ENCODE assay signal across 32 cellular contexts in genomic region chr12:52338241-52338960, GRCh38. TPM values are rescaled to one million over a fixed set of nuclear protein-coding genes. Genes with fewer than 3 reads are reported as not detected.
DNase-seq lines count a peak whose midpoint lies in the region; ATAC-seq, FAIRE-seq and TF ChIP-seq lines count a peak whose summit lies in the region.
"Had no signal": no experiment of that assay in that cellular context is flagged by ENCODE, and none has a peak within 500 bp of the region (broad histone marks: within the 10 kb centered on the region; RNA-seq: fewer than 3 reads in every experiment).

No MANE protein-coding gene starts in this region.

- H3K27me3 ChIP-seq in RWPE2 (ENCODE audit: insufficient read depth, poor library complexity, severe bottlenecking) (no peaks in the 10 kb centered on the region), foreskin keratinocyte (no peaks in the 10 kb centered on the region)
- H3K27me3 ChIP-seq: BLaER1 treated with 17β-estradiol and CSF1 and Interleukin-3, amounts not matched to agents 10 nM and 100 nM; right atrium auricular region had no signal

- H3K9me3 ChIP-seq in HEK293 (ENCODE audit: control insufficient read depth, insufficient read depth, low read depth, low read length) (no peaks in the 10 kb centered on the region), RWPE2 (ENCODE audit: severe bottlenecking) (peaks cover 3% of the 10 kb centered on the region)

- no peak overlapping the region for H3K4me3 ChIP-seq in HEK293 (ENCODE audit: low read depth, low read length)
- H3K4me3 ChIP-seq in RWPE2 (ENCODE audit: severe bottlenecking) = no peak overlapping the region
- H3K4me3 ChIP-seq: BLaER1 treated with 17β-estradiol and CSF1 and Interleukin-3, amounts not matched to agents 10 nM and 100 nM; K562; right atrium auricular region had no signal

- H3K4me1 ChIP-seq in HEK293 (ENCODE audit: control insufficient read depth, insufficient read depth, low read length) (0 out of 2 replicates have a peak, but pooled peaks cover 2% of the 10 kb centered on the region), RWPE2 (ENCODE audit: insufficient read depth, poor library complexity, severe bottlenecking) (peaks cover 7% of the 10 kb centered on the region), foreskin keratinocyte (peaks cover 10% of the 10 kb centered on the region)
- H3K4me1 ChIP-seq: BLaER1 treated with 17β-estradiol and CSF1 and Interleukin-3, amounts not matched to agents 10 nM and 100 nM; right atrium auricular region had no signal

- intact Hi-C loops in sciatic nerve (cut with DNase I) = no loop called here

- H3K27ac ChIP-seq in HEK293 (ENCODE audit: extremely low read depth, low read depth, low read length) = no peak overlapping the region
- H3K27ac ChIP-seq in RWPE2 (ENCODE audit: poor library complexity, severe bottlenecking) = no peak overlapping the region
- peak overlapping the region; percentile 50 for H3K27ac ChIP-seq in foreskin keratinocyte
- H3K27ac ChIP-seq: 22Rv1; BLaER1 treated with 17β-estradiol and CSF1 and Interleukin-3, amounts not matched to agents 10 nM and 100 nM; right atrium auricular region had no signal

- POLR2A ChIA-PET in HEK293 (lab: Yijun Ruan, JAX) (no interaction called here), HEK293T (lab: Yijun Ruan, JAX) (interaction anchor here (1.3 kb wide), 1 partner anchor 9 kb away, joined by 3 read pairs; no protein-coding TSS in a partner anchor)

- DNase-seq in NCI-H1105 treated with DMSO at 0.1 percent for 48 hours (lab: John Stamatoyannopoulos, UW) (peak; percentile 59), NCI-H1105 (lab: John Stamatoyannopoulos, UW) (no peak), RWPE2 (ENCODE audit: low spot score) (no peak), foreskin keratinocyte (peak; percentile 51 to 68), sciatic nerve (ENCODE audit: low spot score) (no peak), H54 (ENCODE audit: insufficient read length, low spot score) (no peak), HEK293T (ENCODE audit: extremely low spot score) (no peak)
- DNase-seq: activated CD4-positive, alpha-beta memory T cell treated with anti-CD3 and anti-CD28 coated beads for 36 hours; activated naive CD4-positive, alpha-beta T cell treated with anti-CD3 and anti-CD28 coated beads for 36 hours; activated T-cell treated with anti-CD3 and anti-CD28 coated beads, Interleukin-2, amount 50 U/mL, for 72 hours; amygdala; HFFc6; mesenchymal stem cell; NCI-H1417 treated with DMSO at 0.1 percent for 48 hours; NCI-H2107; NCI-H510A treated with DMSO at 0.1 percent for 48 hours; posterior cingulate gyrus; SK-N-SH; stimulated activated CD4-positive, alpha-beta T cell treated with anti-CD3 and anti-CD28 coated beads, Interleukin-1b, Interleukin-23, amount 100 ng/mL, for 48 hours; stimulated activated naive CD8-positive, alpha-beta T cell treated with anti-CD3 and anti-CD28 coated beads, Interleukin-15, Interleukin-2, amounts not matched to agents 100 U/mL and 50 U/mL, for 24 hours had no signal

- no peak for TF ChIP-seq POLR2A in H54 (IDR thresholded peaks at IDR 0.05; ENCODE audit: low read depth, low read length)

- H3K36me3 ChIP-seq in HEK293 (ENCODE audit: control insufficient read depth in 2 of 2, insufficient read depth in 1 of 2, low read length in 2 of 2) = no peaks in the 10 kb centered on the region
- H3K36me3 ChIP-seq in RWPE2 (ENCODE audit: low read depth) = no peaks in the 10 kb centered on the region
- H3K36me3 ChIP-seq: BLaER1 treated with 17β-estradiol and CSF1 and Interleukin-3, amounts not matched to agents 10 nM and 100 nM; right atrium auricular region had no signal

- FAIRE-seq in H54 (lab: Jason Lieb, UNC) = no peak
- FAIRE-seq: K562, TTC549 had no signal

- CTCF ChIA-PET in HEK293 (lab: Yijun Ruan, JAX) = interaction anchor here (0.7 to 5.4 kb wide), 7 partner anchors 11 to 541 kb away, joined by 3 to 49 read pairs (median 3); no protein-coding TSS in a partner anchor
- CTCF ChIA-PET in HEK293T (lab: Yijun Ruan, JAX) = interaction anchor here (0.6 to 1.3 kb wide), 2 partner anchors 57 to 117 kb away, joined by 3 read pairs; no protein-coding TSS in a partner anchor

- ATAC-seq in RWPE2 (ENCODE audit: low read depth) (peak; percentile 82), foreskin keratinocyte (peak; percentile 69), sciatic nerve (no peak)
- ATAC-seq: activated T-cell treated with anti-CD3 and anti-CD28 coated beads, Interleukin-2, amount 50 U/mL, for 72 hours; K562; Right ventricle myocardium inferior; stimulated activated naive CD8-positive, alpha-beta T cell treated with anti-CD3 and anti-CD28 coated beads, Interleukin-15, Interleukin-2, amounts not matched to agents 100 U/mL and 50 U/mL, for 24 hours had no signal

- TF ChIP-seq CTCF in HEK293 (tag by site-specific recombination; IDR thresholded peaks at IDR 0.05) (no peak), RWPE2 (IDR thresholded peaks at IDR 0.05; ENCODE audit: poor library complexity, severe bottlenecking) (no peak), foreskin keratinocyte (conservative IDR thresholded peaks at IDR 0.05) (peak; percentile 16)

TF ChIP-seq in HEK293, 187 proteins besides CTCF, POLR2A, EP300 and RAD21:
- no peak for TF ChIP-seq ELK4 (IDR thresholded peaks at IDR 0.05; ENCODE audit: borderline replicate concordance, low read depth, low read length)
- no peak for TF ChIP-seq MZF1 (tag by site-specific recombination; IDR thresholded peaks at IDR 0.05; ENCODE audit: borderline replicate concordance)
- TF ChIP-seq ZNF521 (tag by site-specific recombination; IDR thresholded peaks at IDR 0.05) = no peak
- TF ChIP-seq ZNF580 (tag by site-specific recombination; IDR thresholded peaks at IDR 0.05) = no peak
- 0 out of 2 replicates have a peak, but pooled peaks have one; percentile 42 for TF ChIP-seq MEIS1 (CRISPR knock-in tag; IDR thresholded peaks at IDR 0.05; ENCODE audit: borderline replicate concordance)
- TF ChIP-seq ZNF791 (tag by site-specific recombination; IDR thresholded peaks at IDR 0.05) = no peak
- TF ChIP-seq ZNF16 (tag by site-specific recombination; IDR thresholded peaks at IDR 0.05; ENCODE audit: low read depth) = no peak
- no peak for TF ChIP-seq ZNF660 (tag by site-specific recombination; IDR thresholded peaks at IDR 0.05)
- no peak for TF ChIP-seq ZNF76 (tag by site-specific recombination; IDR thresholded peaks at IDR 0.05; ENCODE audit: borderline replicate concordance, low read depth)

TF ChIP-seq in HEK293T, 16 proteins besides CTCF, POLR2A, EP300 and RAD21:
- no peak for TF ChIP-seq NFRKB (IDR thresholded peaks at IDR 0.05)

RNA-seq across cellular contexts. Expression of gene KRT83, which starts 17.2 kb away (rescaled TPM):
- total RNA-seq in foreskin keratinocyte (not detected in 2 replicates), sciatic nerve (not detected)
- not detected in 2 replicates for polyA plus RNA-seq in foreskin keratinocyte
- total RNA-seq: activated CD4-positive, alpha-beta memory T cell treated with anti-CD3 and anti-CD28 coated beads for 36 hours; activated naive CD4-positive, alpha-beta T cell treated with anti-CD3 and anti-CD28 coated beads for 36 hours; activated T-cell treated with anti-CD3 and anti-CD28 coated beads, Interleukin-2, amount 50 U/mL, for 72 hours; glomerular endothelial cell; HFFc6; K562; right atrium auricular region; Right ventricle myocardium inferior; temporal lobe; urinary bladder had no signal
- polyA plus RNA-seq: K562, urinary bladder had no signal

RNA-seq across cellular contexts. Expression of gene KRT85, which starts 28.9 kb away (rescaled TPM):
- total RNA-seq in foreskin keratinocyte (not detected in 2 replicates), sciatic nerve (not detected)
- not detected in 2 replicates for polyA plus RNA-seq in foreskin keratinocyte
- total RNA-seq: activated CD4-positive, alpha-beta memory T cell treated with anti-CD3 and anti-CD28 coated beads for 36 hours; activated naive CD4-positive, alpha-beta T cell treated with anti-CD3 and anti-CD28 coated beads for 36 hours; activated T-cell treated with anti-CD3 and anti-CD28 coated beads, Interleukin-2, amount 50 U/mL, for 72 hours; G401; glomerular endothelial cell; HFFc6; K562; M059J; right atrium auricular region; Right ventricle myocardium inferior; temporal lobe; urinary bladder had no signal
- polyA plus RNA-seq: K562, SK-N-SH, urinary bladder had no signal

RNA-seq across cellular contexts. Expression of gene KRT84, which starts 47.1 kb away (rescaled TPM):
- total RNA-seq in foreskin keratinocyte (not detected in 2 replicates), sciatic nerve (not detected)
- polyA plus RNA-seq in foreskin keratinocyte = 0.04 TPM in 1 of 2 replicates, not detected in the other
- total RNA-seq: activated CD4-positive, alpha-beta memory T cell treated with anti-CD3 and anti-CD28 coated beads for 36 hours; activated naive CD4-positive, alpha-beta T cell treated with anti-CD3 and anti-CD28 coated beads for 36 hours; activated T-cell treated with anti-CD3 and anti-CD28 coated beads, Interleukin-2, amount 50 U/mL, for 72 hours; G401; glomerular endothelial cell; HFFc6; K562; M059J; Right ventricle myocardium inferior; temporal lobe; urinary bladder had no signal
- polyA plus RNA-seq: K562, SK-N-SH, urinary bladder had no signal

RNA-seq across cellular contexts. Expression of gene KRT81, which starts 47.1 kb away (rescaled TPM):
- not detected in 2 replicates for total RNA-seq in foreskin keratinocyte
- polyA plus RNA-seq in foreskin keratinocyte = 0.10 and 0.14 TPM in 2 replicates
- total RNA-seq in sciatic nerve = not detected
- total RNA-seq: activated CD4-positive, alpha-beta memory T cell treated with anti-CD3 and anti-CD28 coated beads for 36 hours; activated naive CD4-positive, alpha-beta T cell treated with anti-CD3 and anti-CD28 coated beads for 36 hours; activated T-cell treated with anti-CD3 and anti-CD28 coated beads, Interleukin-2, amount 50 U/mL, for 72 hours; G401; glomerular endothelial cell; right atrium auricular region; Right ventricle myocardium inferior; temporal lobe; urinary bladder had no signal
- polyA plus RNA-seq: K562, urinary bladder had no signal

Comparison
In these comparisons a context has a peak if more than half of its experiments do, and no peak if none do; other contexts are left out.
1. DNase-seq: peak in NCI-H1105 treated with DMSO at 0.1 percent for 48 hours (single experiment) and foreskin keratinocyte (2 of 2); none in NCI-H1105 (single experiment), RWPE2 (single experiment), sciatic nerve (single experiment), H54 (single experiment) and HEK293T (single experiment).